Comparison of ENCODE assay signal across 1 cellular context in the genomic region with DNA sequence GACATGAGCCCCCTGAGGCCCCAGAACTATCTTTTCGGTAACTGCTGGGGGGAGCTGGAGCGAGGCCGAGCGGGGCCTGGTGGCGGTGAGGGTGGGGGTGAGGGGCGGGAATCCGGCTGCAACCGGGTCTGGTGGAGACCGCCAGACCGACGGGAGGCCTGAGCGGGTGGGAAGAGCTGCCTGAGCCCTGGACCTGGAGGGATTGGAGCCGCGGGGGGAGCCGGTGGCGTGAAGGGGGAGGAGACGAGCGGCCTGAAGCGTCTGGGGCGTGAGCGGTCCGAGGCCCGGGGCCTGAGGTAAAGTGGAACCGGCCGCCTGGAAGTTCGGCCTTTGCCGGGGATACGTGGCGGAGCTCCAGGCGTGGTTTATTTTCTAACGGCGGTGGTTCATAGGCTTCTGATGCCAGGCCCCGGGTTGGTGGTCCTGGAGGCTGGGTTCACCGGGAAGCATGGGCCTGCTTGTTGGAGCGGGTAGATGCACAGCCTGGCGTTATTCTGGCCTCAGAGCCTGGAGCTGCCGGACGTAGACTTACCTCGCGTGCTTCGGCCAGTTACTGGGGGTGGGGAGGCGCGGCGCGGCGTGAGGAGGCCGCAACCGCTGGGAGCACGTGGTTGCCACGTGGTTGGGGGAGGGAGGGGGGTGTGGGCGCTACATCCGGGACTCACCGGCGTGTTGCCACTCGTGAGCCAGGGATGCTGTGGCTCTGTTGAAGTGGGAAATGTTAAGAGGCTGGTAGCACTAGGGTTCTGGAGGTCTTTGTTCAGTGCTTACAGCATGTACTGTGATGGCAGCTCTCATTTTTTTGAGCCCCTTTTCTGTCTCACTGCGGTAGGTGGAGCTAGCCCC.
TF ChIP-seq lines count a peak whose summit lies in the region.

No MANE protein-coding gene starts in this region.

TF ChIP-seq in HepG2, 621 proteins besides CTCF, POLR2A, EP300 and RAD21 (continued from another document and continues in another):
- TF ChIP-seq, protein P1, sequence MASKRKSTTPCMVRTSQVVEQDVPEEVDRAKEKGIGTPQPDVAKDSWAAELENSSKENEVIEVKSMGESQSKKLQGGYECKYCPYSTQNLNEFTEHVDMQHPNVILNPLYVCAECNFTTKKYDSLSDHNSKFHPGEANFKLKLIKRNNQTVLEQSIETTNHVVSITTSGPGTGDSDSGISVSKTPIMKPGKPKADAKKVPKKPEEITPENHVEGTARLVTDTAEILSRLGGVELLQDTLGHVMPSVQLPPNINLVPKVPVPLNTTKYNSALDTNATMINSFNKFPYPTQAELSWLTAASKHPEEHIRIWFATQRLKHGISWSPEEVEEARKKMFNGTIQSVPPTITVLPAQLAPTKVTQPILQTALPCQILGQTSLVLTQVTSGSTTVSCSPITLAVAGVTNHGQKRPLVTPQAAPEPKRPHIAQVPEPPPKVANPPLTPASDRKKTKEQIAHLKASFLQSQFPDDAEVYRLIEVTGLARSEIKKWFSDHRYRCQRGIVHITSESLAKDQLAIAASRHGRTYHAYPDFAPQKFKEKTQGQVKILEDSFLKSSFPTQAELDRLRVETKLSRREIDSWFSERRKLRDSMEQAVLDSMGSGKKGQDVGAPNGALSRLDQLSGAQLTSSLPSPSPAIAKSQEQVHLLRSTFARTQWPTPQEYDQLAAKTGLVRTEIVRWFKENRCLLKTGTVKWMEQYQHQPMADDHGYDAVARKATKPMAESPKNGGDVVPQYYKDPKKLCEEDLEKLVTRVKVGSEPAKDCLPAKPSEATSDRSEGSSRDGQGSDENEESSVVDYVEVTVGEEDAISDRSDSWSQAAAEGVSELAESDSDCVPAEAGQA (IDR thresholded peaks at IDR 0.05; ENCODE audit: low read depth): peak; percentile 34; the same call in 1 of the 2 replicates
- TF ChIP-seq, protein P1 (CRISPR knock-in tag; IDR thresholded peaks at IDR 0.05; ENCODE audit: borderline replicate concordance): no peak
- TF ChIP-seq SP1 (IDR thresholded peaks at IDR 0.05): no peak
- 0 out of 2 replicates have a peak, but pooled peaks have one; percentile 26 for TF ChIP-seq SP1 (CRISPR knock-in tag; IDR thresholded peaks at IDR 0.05)
- peak; percentile 30 for TF ChIP-seq TEAD3 (CRISPR knock-in tag; optimal IDR thresholded peaks at IDR 0.05; ENCODE audit: borderline replicate concordance)
- TF ChIP-seq DMAP1 (CRISPR knock-in tag; IDR thresholded peaks at IDR 0.05): peak; percentile 98
- TF ChIP-seq ZNF296 (CRISPR knock-in tag; conservative IDR thresholded peaks at IDR 0.05): peak; percentile 93
- TF ChIP-seq ZFAT (CRISPR knock-in tag; conservative IDR thresholded peaks at IDR 0.05): no peak; the same call in 1 of the 2 replicates
- TF ChIP-seq, protein P2, sequence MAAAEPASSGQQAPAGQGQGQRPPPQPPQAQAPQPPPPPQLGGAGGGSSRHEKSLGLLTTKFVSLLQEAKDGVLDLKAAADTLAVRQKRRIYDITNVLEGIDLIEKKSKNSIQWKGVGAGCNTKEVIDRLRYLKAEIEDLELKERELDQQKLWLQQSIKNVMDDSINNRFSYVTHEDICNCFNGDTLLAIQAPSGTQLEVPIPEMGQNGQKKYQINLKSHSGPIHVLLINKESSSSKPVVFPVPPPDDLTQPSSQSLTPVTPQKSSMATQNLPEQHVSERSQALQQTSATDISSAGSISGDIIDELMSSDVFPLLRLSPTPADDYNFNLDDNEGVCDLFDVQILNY (CRISPR knock-in tag; conservative IDR thresholded peaks at IDR 0.05): no peak
- 0 out of 2 replicates have a peak, but pooled peaks have one; percentile 18 for TF ChIP-seq ZNF629 (CRISPR knock-in tag; conservative IDR thresholded peaks at IDR 0.05)
- TF ChIP-seq ZSCAN21 (CRISPR knock-in tag; IDR thresholded peaks at IDR 0.05; ENCODE audit: borderline replicate concordance): peak; percentile 89
- TF ChIP-seq, protein P3, sequence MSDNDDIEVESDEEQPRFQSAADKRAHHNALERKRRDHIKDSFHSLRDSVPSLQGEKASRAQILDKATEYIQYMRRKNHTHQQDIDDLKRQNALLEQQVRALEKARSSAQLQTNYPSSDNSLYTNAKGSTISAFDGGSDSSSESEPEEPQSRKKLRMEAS (IDR thresholded peaks at IDR 0.05): peak; percentile 100
- TF ChIP-seq ZNF224 (CRISPR knock-in tag; IDR thresholded peaks at IDR 0.05): 0 out of 2 replicates have a peak, but pooled peaks have one; percentile 34
- no peak for TF ChIP-seq HCFC1 (IDR thresholded peaks at IDR 0.05; ENCODE audit: low read depth, low read length)
- TF ChIP-seq IKZF1 (IDR thresholded peaks at IDR 0.05): no peak
- TF ChIP-seq ARNT (IDR thresholded peaks at IDR 0.05): no peak
- TF ChIP-seq FOXC1 (CRISPR knock-in tag; IDR thresholded peaks at IDR 0.05; ENCODE audit: borderline replicate concordance): peak; percentile 83; the same call in 1 of the 2 replicates
- TF ChIP-seq JARID2 (CRISPR knock-in tag; IDR thresholded peaks at IDR 0.05; ENCODE audit: insufficient replicate concordance): no peak
- TF ChIP-seq SYNCRIP (IDR thresholded peaks at IDR 0.05; ENCODE audit: insufficient read depth, low read depth, low read length): no peak
- TF ChIP-seq MZF1 (CRISPR knock-in tag; IDR thresholded peaks at IDR 0.05; ENCODE audit: borderline replicate concordance): 0 out of 2 replicates have a peak, but pooled peaks have one; percentile 5
- TF ChIP-seq PHF5A (CRISPR knock-in tag; IDR thresholded peaks at IDR 0.05; ENCODE audit: low read depth, unreplicated experiment): no peak
- 0 out of 2 replicates have a peak, but pooled peaks have one; percentile 16 for TF ChIP-seq ZMYM2 (CRISPR knock-in tag; IDR thresholded peaks at IDR 0.05)
- TF ChIP-seq, protein P4, sequence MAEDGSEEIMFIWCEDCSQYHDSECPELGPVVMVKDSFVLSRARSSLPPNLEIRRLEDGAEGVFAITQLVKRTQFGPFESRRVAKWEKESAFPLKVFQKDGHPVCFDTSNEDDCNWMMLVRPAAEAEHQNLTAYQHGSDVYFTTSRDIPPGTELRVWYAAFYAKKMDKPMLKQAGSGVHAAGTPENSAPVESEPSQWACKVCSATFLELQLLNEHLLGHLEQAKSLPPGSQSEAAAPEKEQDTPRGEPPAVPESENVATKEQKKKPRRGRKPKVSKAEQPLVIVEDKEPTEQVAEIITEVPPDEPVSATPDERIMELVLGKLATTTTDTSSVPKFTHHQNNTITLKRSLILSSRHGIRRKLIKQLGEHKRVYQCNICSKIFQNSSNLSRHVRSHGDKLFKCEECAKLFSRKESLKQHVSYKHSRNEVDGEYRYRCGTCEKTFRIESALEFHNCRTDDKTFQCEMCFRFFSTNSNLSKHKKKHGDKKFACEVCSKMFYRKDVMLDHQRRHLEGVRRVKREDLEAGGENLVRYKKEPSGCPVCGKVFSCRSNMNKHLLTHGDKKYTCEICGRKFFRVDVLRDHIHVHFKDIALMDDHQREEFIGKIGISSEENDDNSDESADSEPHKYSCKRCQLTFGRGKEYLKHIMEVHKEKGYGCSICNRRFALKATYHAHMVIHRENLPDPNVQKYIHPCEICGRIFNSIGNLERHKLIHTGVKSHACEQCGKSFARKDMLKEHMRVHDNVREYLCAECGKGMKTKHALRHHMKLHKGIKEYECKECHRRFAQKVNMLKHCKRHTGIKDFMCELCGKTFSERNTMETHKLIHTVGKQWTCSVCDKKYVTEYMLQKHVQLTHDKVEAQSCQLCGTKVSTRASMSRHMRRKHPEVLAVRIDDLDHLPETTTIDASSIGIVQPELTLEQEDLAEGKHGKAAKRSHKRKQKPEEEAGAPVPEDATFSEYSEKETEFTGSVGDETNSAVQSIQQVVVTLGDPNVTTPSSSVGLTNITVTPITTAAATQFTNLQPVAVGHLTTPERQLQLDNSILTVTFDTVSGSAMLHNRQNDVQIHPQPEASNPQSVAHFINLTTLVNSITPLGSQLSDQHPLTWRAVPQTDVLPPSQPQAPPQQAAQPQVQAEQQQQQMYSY (CRISPR knock-in tag; IDR thresholded peaks at IDR 0.05): 0 out of 2 replicates have a peak, but pooled peaks have one; percentile 33
- 0 out of 2 replicates have a peak, but pooled peaks have one; percentile 18 for TF ChIP-seq GABPA (IDR thresholded peaks at IDR 0.05; ENCODE audit: low read depth, low read length)
- peak; percentile 72 for TF ChIP-seq GABPA (CRISPR knock-in tag; IDR thresholded peaks at IDR 0.05; ENCODE audit: low read depth)
- TF ChIP-seq, protein P5, sequence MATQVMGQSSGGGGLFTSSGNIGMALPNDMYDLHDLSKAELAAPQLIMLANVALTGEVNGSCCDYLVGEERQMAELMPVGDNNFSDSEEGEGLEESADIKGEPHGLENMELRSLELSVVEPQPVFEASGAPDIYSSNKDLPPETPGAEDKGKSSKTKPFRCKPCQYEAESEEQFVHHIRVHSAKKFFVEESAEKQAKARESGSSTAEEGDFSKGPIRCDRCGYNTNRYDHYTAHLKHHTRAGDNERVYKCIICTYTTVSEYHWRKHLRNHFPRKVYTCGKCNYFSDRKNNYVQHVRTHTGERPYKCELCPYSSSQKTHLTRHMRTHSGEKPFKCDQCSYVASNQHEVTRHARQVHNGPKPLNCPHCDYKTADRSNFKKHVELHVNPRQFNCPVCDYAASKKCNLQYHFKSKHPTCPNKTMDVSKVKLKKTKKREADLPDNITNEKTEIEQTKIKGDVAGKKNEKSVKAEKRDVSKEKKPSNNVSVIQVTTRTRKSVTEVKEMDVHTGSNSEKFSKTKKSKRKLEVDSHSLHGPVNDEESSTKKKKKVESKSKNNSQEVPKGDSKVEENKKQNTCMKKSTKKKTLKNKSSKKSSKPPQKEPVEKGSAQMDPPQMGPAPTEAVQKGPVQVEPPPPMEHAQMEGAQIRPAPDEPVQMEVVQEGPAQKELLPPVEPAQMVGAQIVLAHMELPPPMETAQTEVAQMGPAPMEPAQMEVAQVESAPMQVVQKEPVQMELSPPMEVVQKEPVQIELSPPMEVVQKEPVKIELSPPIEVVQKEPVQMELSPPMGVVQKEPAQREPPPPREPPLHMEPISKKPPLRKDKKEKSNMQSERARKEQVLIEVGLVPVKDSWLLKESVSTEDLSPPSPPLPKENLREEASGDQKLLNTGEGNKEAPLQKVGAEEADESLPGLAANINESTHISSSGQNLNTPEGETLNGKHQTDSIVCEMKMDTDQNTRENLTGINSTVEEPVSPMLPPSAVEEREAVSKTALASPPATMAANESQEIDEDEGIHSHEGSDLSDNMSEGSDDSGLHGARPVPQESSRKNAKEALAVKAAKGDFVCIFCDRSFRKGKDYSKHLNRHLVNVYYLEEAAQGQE (IDR thresholded peaks at IDR 0.05; ENCODE audit: borderline replicate concordance in 1 of 2, low read depth in 1 of 2, low read length in 2 of 2): peak in 1 of 2 experiments; percentile 68; a peak in 1 of 4 replicates
- TF ChIP-seq ZNF138 (CRISPR knock-in tag; IDR thresholded peaks at IDR 0.05; ENCODE audit: low read depth): peak; percentile 65; the same call in 1 of the 2 replicates
- TF ChIP-seq ZNF282 (IDR thresholded peaks at IDR 0.05; ENCODE audit: partially characterized antibody): no peak
- TF ChIP-seq, protein P6, sequence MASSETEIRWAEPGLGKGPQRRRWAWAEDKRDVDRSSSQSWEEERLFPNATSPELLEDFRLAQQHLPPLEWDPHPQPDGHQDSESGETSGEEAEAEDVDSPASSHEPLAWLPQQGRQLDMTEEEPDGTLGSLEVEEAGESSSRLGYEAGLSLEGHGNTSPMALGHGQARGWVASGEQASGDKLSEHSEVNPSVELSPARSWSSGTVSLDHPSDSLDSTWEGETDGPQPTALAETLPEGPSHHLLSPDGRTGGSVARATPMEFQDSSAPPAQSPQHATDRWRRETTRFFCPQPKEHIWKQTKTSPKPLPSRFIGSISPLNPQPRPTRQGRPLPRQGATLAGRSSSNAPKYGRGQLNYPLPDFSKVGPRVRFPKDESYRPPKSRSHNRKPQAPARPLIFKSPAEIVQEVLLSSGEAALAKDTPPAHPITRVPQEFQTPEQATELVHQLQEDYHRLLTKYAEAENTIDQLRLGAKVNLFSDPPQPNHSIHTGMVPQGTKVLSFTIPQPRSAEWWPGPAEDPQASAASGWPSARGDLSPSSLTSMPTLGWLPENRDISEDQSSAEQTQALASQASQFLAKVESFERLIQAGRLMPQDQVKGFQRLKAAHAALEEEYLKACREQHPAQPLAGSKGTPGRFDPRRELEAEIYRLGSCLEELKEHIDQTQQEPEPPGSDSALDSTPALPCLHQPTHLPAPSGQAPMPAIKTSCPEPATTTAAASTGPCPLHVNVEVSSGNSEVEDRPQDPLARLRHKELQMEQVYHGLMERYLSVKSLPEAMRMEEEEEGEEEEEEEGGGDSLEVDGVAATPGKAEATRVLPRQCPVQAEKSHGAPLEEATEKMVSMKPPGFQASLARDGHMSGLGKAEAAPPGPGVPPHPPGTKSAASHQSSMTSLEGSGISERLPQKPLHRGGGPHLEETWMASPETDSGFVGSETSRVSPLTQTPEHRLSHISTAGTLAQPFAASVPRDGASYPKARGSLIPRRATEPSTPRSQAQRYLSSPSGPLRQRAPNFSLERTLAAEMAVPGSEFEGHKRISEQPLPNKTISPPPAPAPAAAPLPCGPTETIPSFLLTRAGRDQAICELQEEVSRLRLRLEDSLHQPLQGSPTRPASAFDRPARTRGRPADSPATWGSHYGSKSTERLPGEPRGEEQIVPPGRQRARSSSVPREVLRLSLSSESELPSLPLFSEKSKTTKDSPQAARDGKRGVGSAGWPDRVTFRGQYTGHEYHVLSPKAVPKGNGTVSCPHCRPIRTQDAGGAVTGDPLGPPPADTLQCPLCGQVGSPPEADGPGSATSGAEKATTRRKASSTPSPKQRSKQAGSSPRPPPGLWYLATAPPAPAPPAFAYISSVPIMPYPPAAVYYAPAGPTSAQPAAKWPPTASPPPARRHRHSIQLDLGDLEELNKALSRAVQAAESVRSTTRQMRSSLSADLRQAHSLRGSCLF (CRISPR knock-in tag; IDR thresholded peaks at IDR 0.05; ENCODE audit: borderline replicate concordance): 0 out of 2 replicates have a peak, but pooled peaks have one; percentile 61
- TF ChIP-seq ZNF17 (CRISPR knock-in tag; IDR thresholded peaks at IDR 0.05): no peak
- TF ChIP-seq ZSCAN30 (CRISPR knock-in tag; IDR thresholded peaks at IDR 0.05): no peak
- peak; percentile 92 for TF ChIP-seq ZNF816 (CRISPR knock-in tag; IDR thresholded peaks at IDR 0.05; ENCODE audit: borderline replicate concordance)
- TF ChIP-seq ZFY (CRISPR knock-in tag; IDR thresholded peaks at IDR 0.05): peak; percentile 84
- TF ChIP-seq CHD4 (IDR thresholded peaks at IDR 0.05; ENCODE audit: borderline replicate concordance, low read length): no peak
- no peak for TF ChIP-seq SRF (IDR thresholded peaks at IDR 0.05; ENCODE audit: low read depth, low read length)
- TF ChIP-seq PAF1 (CRISPR knock-in tag; IDR thresholded peaks at IDR 0.05): 0 out of 2 replicates have a peak, but pooled peaks have one; percentile 19
- no peak for TF ChIP-seq MAFF (IDR thresholded peaks at IDR 0.05; ENCODE audit: low read depth, low read length)
- peak; percentile 62 for TF ChIP-seq PHF8 (CRISPR knock-in tag; IDR thresholded peaks at IDR 0.05)
- TF ChIP-seq CAMTA2 (CRISPR knock-in tag; IDR thresholded peaks at IDR 0.05; ENCODE audit: borderline replicate concordance): no peak
